In the genomic region with DNA sequence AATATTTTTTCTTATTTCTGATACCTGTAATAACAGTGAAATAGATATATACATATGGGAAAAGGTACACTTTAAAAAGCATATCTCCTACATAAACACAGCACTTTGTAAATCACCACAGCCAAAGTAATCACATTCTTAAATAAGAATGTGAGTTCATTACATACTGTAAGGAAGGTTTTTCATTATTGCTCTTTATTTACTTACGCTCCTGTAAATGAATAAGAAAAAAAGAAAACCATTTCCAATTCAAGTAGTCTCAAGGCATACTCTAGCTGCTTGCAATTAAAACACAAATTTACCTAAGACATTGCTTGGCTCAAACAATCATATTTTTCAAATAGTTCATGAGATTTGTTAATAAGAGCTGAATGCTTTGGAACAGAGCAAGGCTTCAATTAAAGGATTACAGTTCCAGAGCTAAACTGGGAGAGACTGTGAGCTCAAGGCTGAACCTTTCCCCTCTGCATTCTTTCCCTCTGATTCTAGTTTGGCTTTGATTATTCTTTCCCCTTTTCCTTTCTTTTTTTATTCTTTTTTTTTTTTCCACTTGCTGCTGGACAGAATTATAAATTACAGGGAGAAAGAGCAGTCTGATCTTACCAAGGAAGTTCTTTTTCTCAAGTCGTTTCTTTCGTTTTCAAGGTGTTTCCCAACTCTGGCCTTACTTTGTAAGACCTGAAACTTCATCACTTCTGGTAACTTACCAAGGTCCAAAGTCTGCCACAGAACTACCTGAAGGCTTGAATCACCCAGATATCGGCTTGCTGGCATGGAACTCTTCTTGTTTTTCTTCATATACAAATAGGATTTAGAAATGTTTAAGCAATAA, we compare ENCODE assay signal across 9 cellular contexts.
DNase-seq lines count a peak whose midpoint lies in the region; ATAC-seq and TF ChIP-seq lines count a peak whose summit lies in the region.
"Had no signal": no experiment of that assay in that cellular context is flagged by ENCODE, and none has a peak within 500 bp of the region (broad histone marks: within the 10 kb centered on the region; RNA-seq: fewer than 3 reads in every experiment).

No MANE protein-coding gene starts in this region.

- intact Hi-C loops in activated CD4-positive, alpha-beta memory T cell treated with anti-CD3 and anti-CD28 coated beads for 36 hours (cut with micrococcal nuclease), result loop anchor here (1.0 to 10.0 kb wide), 12 partner anchors 145 to 944 kb away; a partner anchor contains a TSS

- H3K4me3 Mint-ChIP-seq in activated CD4-positive, alpha-beta memory T cell treated with anti-CD3 and anti-CD28 coated beads for 36 hours, result peak overlapping the region; percentile 79
- H3K4me3 Mint-ChIP-seq in endothelial cell (ENCODE audit: unreplicated experiment), result no peak overlapping the region
- H3K4me3 Mint-ChIP-seq: dendritic cell treated with granulocyte-macrophage colony-stimulating factor and Interleukin-4, amounts not matched to agents 40 ng/mL and 50 ng/mL, for 4 days had no signal

- CTCF ChIA-PET in activated CD4-positive, alpha-beta memory T cell treated with anti-CD3 and anti-CD28 coated beads for 36 hours (lab: Charles Lee), result interaction anchor here (0.6 to 3.9 kb wide), 19 partner anchors 11 to 302 kb away, joined by 3 to 21 read pairs (median 5); no protein-coding TSS in a partner anchor

- 13 to 21% methylated on average over 4 of the region's 4 CpGs for WGBS in gastroesophageal sphincter (ENCODE audit: low coverage in 1 of 2), 2 donors

- no peaks in the 10 kb centered on the region for H3K79me2 ChIP-seq in Karpas-422 (ENCODE audit: low read length)

- no peaks in the 10 kb centered on the region for H3K9me3 Mint-ChIP-seq in activated CD4-positive, alpha-beta memory T cell treated with anti-CD3 and anti-CD28 coated beads for 36 hours
- no peaks in the 10 kb centered on the region for H3K9me3 Mint-ChIP-seq in endothelial cell (ENCODE audit: unreplicated experiment)

- H3K4me1 Mint-ChIP-seq in activated CD4-positive, alpha-beta memory T cell treated with anti-CD3 and anti-CD28 coated beads for 36 hours (ENCODE audit: low read depth), result peaks cover 49% of the 10 kb centered on the region
- no peaks in the 10 kb centered on the region for H3K4me1 Mint-ChIP-seq in endothelial cell (ENCODE audit: unreplicated experiment)

- peaks cover 51% of the 10 kb centered on the region for H3K36me3 Mint-ChIP-seq in activated CD4-positive, alpha-beta memory T cell treated with anti-CD3 and anti-CD28 coated beads for 36 hours
- H3K36me3 Mint-ChIP-seq in endothelial cell (ENCODE audit: low read depth, unreplicated experiment), result no peaks in the 10 kb centered on the region

- DNase-seq in activated CD4-positive, alpha-beta memory T cell treated with anti-CD3 and anti-CD28 coated beads for 36 hours, result peak; percentile 39
- DNase-seq in activated gamma-delta T cell treated with Interleukin-2 at 50 U/mL for 16 hours (no peak), endothelial cell (ENCODE audit: low spot score) (no peak), Karpas-422 (no peak)

- POLR2A ChIA-PET in activated CD4-positive, alpha-beta memory T cell treated with anti-CD3 and anti-CD28 coated beads for 36 hours (lab: Charles Lee), result interaction anchor here (0.7 to 6.0 kb wide), 22 partner anchors 10 to 303 kb away, joined by 3 to 116 read pairs (median 4); a partner anchor contains a TSS

- no peak overlapping the region for H3K4me2 ChIP-seq in Karpas-422 (ENCODE audit: low read depth, low read length, poor library complexity, severe bottlenecking)

- TF ChIP-seq CTCF in 22Rv1 (IDR thresholded peaks at IDR 0.05) (no peak), gastroesophageal sphincter (IDR thresholded peaks at IDR 0.05) (no peak), endothelial cell (IDR thresholded peaks at IDR 0.05; ENCODE audit: unreplicated experiment) (no peak)

- H2AFZ ChIP-seq in Karpas-422 (ENCODE audit: low read length), result no peak overlapping the region

- H3K27ac ChIP-seq in 22Rv1, result peak overlapping the region; percentile 25
- peak overlapping the region; percentile 27 to 67 (median 65) for H3K27ac ChIP-seq in gastroesophageal sphincter
- no peak overlapping the region for H3K27ac ChIP-seq in Karpas-422 (ENCODE audit: low read length)

- no peaks in the 10 kb centered on the region for H3K9me3 ChIP-seq in gastroesophageal sphincter
- peaks cover 8% of the 10 kb centered on the region; the same call in 1 of the 2 replicates for H3K9me3 ChIP-seq in Karpas-422 (ENCODE audit: low read length)

- H3K27me3 ChIP-seq in gastroesophageal sphincter (no peaks in the 10 kb centered on the region), Karpas-422 (ENCODE audit: low read length) (no peaks in the 10 kb centered on the region)

- no peak for TF ChIP-seq POLR2A in gastroesophageal sphincter (IDR thresholded peaks at IDR 0.05)

- no peaks in the 10 kb centered on the region for H3K9me2 ChIP-seq in Karpas-422 (replicated peaks; ENCODE audit: insufficient read depth, low read length)

- no peak for TF ChIP-seq EP300 in gastroesophageal sphincter (IDR thresholded peaks at IDR 0.05)

- no peaks in the 10 kb centered on the region for H3K27me3 Mint-ChIP-seq in activated CD4-positive, alpha-beta memory T cell treated with anti-CD3 and anti-CD28 coated beads for 36 hours
- peaks cover 2% of the 10 kb centered on the region for H3K27me3 Mint-ChIP-seq in endothelial cell (ENCODE audit: unreplicated experiment)
- H3K27me3 Mint-ChIP-seq: dendritic cell treated with granulocyte-macrophage colony-stimulating factor and Interleukin-4, amounts not matched to agents 40 ng/mL and 50 ng/mL, for 4 days had no signal

- no peak overlapping the region for H3K9ac ChIP-seq in Karpas-422 (ENCODE audit: low read length)

- H4K20me1 ChIP-seq in Karpas-422 (ENCODE audit: insufficient read depth, low read depth, low read length), result no peaks in the 10 kb centered on the region

- ATAC-seq in GM18870 (IDR thresholded peaks at IDR 0.05; ENCODE audit: unreplicated experiment) (peak; percentile 37), gastroesophageal sphincter (no peak), GM21529 (IDR thresholded peaks at IDR 0.05; ENCODE audit: unreplicated experiment) (no peak)

- H3K36me3 ChIP-seq in gastroesophageal sphincter (no peaks in the 10 kb centered on the region), Karpas-422 (ENCODE audit: insufficient read depth, low read length) (no peaks in the 10 kb centered on the region)

- H3K27ac Mint-ChIP-seq in activated CD4-positive, alpha-beta memory T cell treated with anti-CD3 and anti-CD28 coated beads for 36 hours, result peak overlapping the region; percentile 94
- H3K27ac Mint-ChIP-seq in endothelial cell (ENCODE audit: unreplicated experiment), result no peak overlapping the region
- H3K27ac Mint-ChIP-seq: dendritic cell treated with granulocyte-macrophage colony-stimulating factor and Interleukin-4, amounts not matched to agents 40 ng/mL and 50 ng/mL, for 4 days had no signal

- peak overlapping the region in 1 of 2 donors; percentile 22 for H3K4me3 ChIP-seq in gastroesophageal sphincter
- H3K4me3 ChIP-seq in Karpas-422 (ENCODE audit: low read length), result no peak overlapping the region

- H3K4me1 ChIP-seq in gastroesophageal sphincter (peaks cover 0 to 32% (median 0%) of the 10 kb centered on the region in 3 donors), Karpas-422 (ENCODE audit: low read length) (no peaks in the 10 kb centered on the region)
